Comparison of ENCODE assay signal across 17 cellular contexts in genomic region chr16:47966325-47966724, GRCh38.
A peak's percentile ranks its signal among the peaks of the same experiment; 100 is the strongest.
DNase-seq lines count a peak whose midpoint lies in the region; ATAC-seq and TF ChIP-seq lines count a peak whose summit lies in the region.
"Had no signal": no experiment of that assay in that cellular context is flagged by ENCODE, and none has a peak within 500 bp of the region (broad histone marks: within the 10 kb centered on the region; RNA-seq: fewer than 3 reads in every experiment).

No MANE protein-coding gene starts in this region.

- peak overlapping the region; percentile 65 for H2BK120ac ChIP-seq in H9 (ENCODE audit: low read depth, low read length, poor library complexity, severe bottlenecking)

- TF ChIP-seq CTCF in H9 (conservative IDR thresholded peaks at IDR 0.05) (no peak), neural cell (IDR thresholded peaks at IDR 0.05; ENCODE audit: poor library complexity, severe bottlenecking) (no peak)

- DNase-seq in H9 (peak; percentile 7), NCI-H1105 (lab: John Stamatoyannopoulos, UW) (peak; percentile 72), pons (ENCODE audit: low spot score) (no peak)
- DNase-seq in activated CD8-positive, alpha-beta memory T cell treated with anti-CD3 and anti-CD28 coated beads for 24 hours = no peak
- DNase-seq: CD4-positive, CD25-positive, alpha-beta regulatory T cell; DND-41; IMR-90; MV-4-11; NCI-H2107; NCI-H82; SHP77 had no signal

- H3K4ac ChIP-seq in H9 (ENCODE audit: low read depth, low read length) = no peak overlapping the region

- H3K79me2 ChIP-seq in H9 (ENCODE audit: insufficient read depth, low read length) (no peaks in the 10 kb centered on the region), neural cell (replicated peaks; ENCODE audit: insufficient read depth, low read length) (no peaks in the 10 kb centered on the region)

- H3K9ac ChIP-seq in H9 (ENCODE audit: extremely low read depth, insufficient read length, low read length) (no peak overlapping the region), neural cell (ENCODE audit: low read length) (peak overlapping the region; percentile 45)
- H3K9ac ChIP-seq: KMS-11 had no signal

- H3K14ac ChIP-seq in H9 (ENCODE audit: insufficient read depth, low read length) = no peak overlapping the region

- no peak overlapping the region for H2BK15ac ChIP-seq in H9 (ENCODE audit: low read depth, low read length)

- no peak overlapping the region; a peak in 1 of 7 replicates for H3K27ac Mint-ChIP-seq in H9
- H3K27ac Mint-ChIP-seq: CD4-positive, CD25-positive, alpha-beta regulatory T cell had no signal

- peak overlapping the region; percentile 63 for H2BK12ac ChIP-seq in H9 (ENCODE audit: insufficient read length, low read depth, low read length)

- H4K5ac ChIP-seq in H9 (ENCODE audit: insufficient read length, low read depth, low read length) = no peak overlapping the region

- no peak for TF ChIP-seq EP300 in neural cell (conservative IDR thresholded peaks at IDR 0.05; ENCODE audit: poor library complexity, severe bottlenecking)

- H3K4me2 ChIP-seq in H9 (ENCODE audit: insufficient read depth, insufficient read length, low read length) (no peak overlapping the region), neural cell (ENCODE audit: low read length) (peak overlapping the region; percentile 57)
- H3K4me2 ChIP-seq: KMS-11 had no signal

- H2AK5ac ChIP-seq in H9 (ENCODE audit: insufficient read length, low read length) = no peak overlapping the region

- no peak overlapping the region for H4K91ac ChIP-seq in H9 (ENCODE audit: insufficient read length, low read depth, low read length)

- no peak overlapping the region for H2BK20ac ChIP-seq in H9 (ENCODE audit: low read depth, low read length, poor library complexity, severe bottlenecking)

- no peaks in the 10 kb centered on the region for H3K23me2 ChIP-seq in H9 (ENCODE audit: insufficient read length, low read depth, low read length, poor library complexity, severe bottlenecking)

- ATAC-seq in HG03521 (IDR thresholded peaks at IDR 0.05; ENCODE audit: unreplicated experiment) = no peak
- ATAC-seq: GM12878 had no signal

- H3K9me3 ChIP-seq in H9 (ENCODE audit: control insufficient read depth, low read depth, low read length) (no peaks in the 10 kb centered on the region), neural cell (ENCODE audit: low read length) (no peaks in the 10 kb centered on the region)
- H3K9me3 ChIP-seq: HAP-1 had no signal

- H3K9me3 Mint-ChIP-seq in H9 = no peaks in the 10 kb centered on the region

- H3K23ac ChIP-seq in H9 (ENCODE audit: insufficient read length, low read depth, low read length) = no peak overlapping the region

- TF ChIP-seq RAD21 in neural cell (conservative IDR thresholded peaks at IDR 0.05) = no peak

- H2AFZ ChIP-seq in H9 (ENCODE audit: low read length) = no peak overlapping the region
- no peak overlapping the region for H2AFZ ChIP-seq in neural cell (ENCODE audit: low read depth, low read length)

- no peaks in the 10 kb centered on the region for H4K20me1 ChIP-seq in H9 (ENCODE audit: control insufficient read depth, insufficient read depth, insufficient read length)
- no peaks in the 10 kb centered on the region for H4K20me1 ChIP-seq in neural cell (ENCODE audit: insufficient read depth)

- H3K18ac ChIP-seq in H9 (ENCODE audit: insufficient read length, low read depth, low read length) = peak overlapping the region; percentile 8

- H3K27me3 Mint-ChIP-seq in H9 (ENCODE audit: low read depth) = no peaks in the 10 kb centered on the region; the same call in 1 of the 2 replicates

- no peaks in the 10 kb centered on the region for H3K79me1 ChIP-seq in H9 (ENCODE audit: insufficient read depth, low read depth, low read length, poor library complexity, severe bottlenecking)

- no peaks in the 10 kb centered on the region for H3K36me3 ChIP-seq in neural cell (ENCODE audit: insufficient read depth, low read length)
- H3K36me3 ChIP-seq: HAP-1 had no signal

- H3K4me3 Mint-ChIP-seq in H9 = no peak overlapping the region
- H3K4me3 Mint-ChIP-seq: CD4-positive, CD25-positive, alpha-beta regulatory T cell had no signal

- no peaks in the 10 kb centered on the region for H3K36me3 Mint-ChIP-seq in H9 (ENCODE audit: insufficient read depth in 1 of 3, low read depth in 3 of 3)
- H3K36me3 Mint-ChIP-seq: CD4-positive, CD25-positive, alpha-beta regulatory T cell had no signal

- H3K27me3 ChIP-seq in H9 (ENCODE audit: insufficient read depth, low read length) = no peaks in the 10 kb centered on the region
- H3K27me3 ChIP-seq in neural cell (ENCODE audit: insufficient read depth, low read depth, low read length) = no peaks in the 10 kb centered on the region

- peak overlapping the region; percentile 54 for H3K4me3 ChIP-seq in neural cell (ENCODE audit: low read length)
- H3K4me3 ChIP-seq: GM12878, HAP-1 had no signal

- no CpG with 5 or more reads among the region's 4 CpGs for WGBS in H9 (ENCODE audit: extremely low coverage, insufficient read length, low lambda C conversion rate)

- no peak overlapping the region for H4K8ac ChIP-seq in H9 (replicated peaks; ENCODE audit: insufficient read length, low read depth, low read length)

- peaks cover 6% of the 10 kb centered on the region; the same call in 1 of the 2 replicates for H3K4me1 ChIP-seq in H9 (ENCODE audit: insufficient read depth, low read length)

- H3K9me2 ChIP-seq in neural cell (ENCODE audit: insufficient read depth, low read length) = no peaks in the 10 kb centered on the region

- H3K27ac ChIP-seq in H9 (ENCODE audit: insufficient read length, low read depth, low read length) = no peak overlapping the region
- H3K27ac ChIP-seq in cingulate gyrus (ENCODE audit: low read depth, low read length) = peak overlapping the region; percentile 11
- peak overlapping the region; percentile 91 for H3K27ac ChIP-seq in neural cell (ENCODE audit: low read length)
- H3K27ac ChIP-seq: KMS-11 had no signal

- no peak overlapping the region for H3T11ph ChIP-seq in H9 (ENCODE audit: low read length)

- peaks cover 6% of the 10 kb centered on the region for H3F3A ChIP-seq in neural cell (ENCODE audit: insufficient read depth, low read length, poor library complexity, severe bottlenecking)

- H3K4me1 Mint-ChIP-seq in H9 = peaks cover 31 to 36% of the 10 kb centered on the region in 2 experiments
- H3K4me1 Mint-ChIP-seq: CD4-positive, CD25-positive, alpha-beta regulatory T cell had no signal

- H2BK5ac ChIP-seq in H9 (ENCODE audit: insufficient read length, low read length) = no peak overlapping the region

- H3K56ac ChIP-seq in H9 (ENCODE audit: insufficient read length, low read depth, low read length) = no peak overlapping the region

TF ChIP-seq in neural cell, 6 proteins besides CTCF, POLR2A, EP300 and RAD21:
- TF ChIP-seq SMC3 (conservative IDR thresholded peaks at IDR 0.05; ENCODE audit: poor library complexity) = no peak
- TF ChIP-seq MXI1 (conservative IDR thresholded peaks at IDR 0.05; ENCODE audit: poor library complexity, severe bottlenecking) = no peak
- TF ChIP-seq EZH2 (IDR thresholded peaks at IDR 0.05; ENCODE audit: borderline replicate concordance, insufficient read depth, low read length, poor library complexity, severe bottlenecking) = no peak
- TF ChIP-seq POLR2AphosphoS5 (IDR thresholded peaks at IDR 0.05) = no peak
- TF ChIP-seq, protein P1, sequence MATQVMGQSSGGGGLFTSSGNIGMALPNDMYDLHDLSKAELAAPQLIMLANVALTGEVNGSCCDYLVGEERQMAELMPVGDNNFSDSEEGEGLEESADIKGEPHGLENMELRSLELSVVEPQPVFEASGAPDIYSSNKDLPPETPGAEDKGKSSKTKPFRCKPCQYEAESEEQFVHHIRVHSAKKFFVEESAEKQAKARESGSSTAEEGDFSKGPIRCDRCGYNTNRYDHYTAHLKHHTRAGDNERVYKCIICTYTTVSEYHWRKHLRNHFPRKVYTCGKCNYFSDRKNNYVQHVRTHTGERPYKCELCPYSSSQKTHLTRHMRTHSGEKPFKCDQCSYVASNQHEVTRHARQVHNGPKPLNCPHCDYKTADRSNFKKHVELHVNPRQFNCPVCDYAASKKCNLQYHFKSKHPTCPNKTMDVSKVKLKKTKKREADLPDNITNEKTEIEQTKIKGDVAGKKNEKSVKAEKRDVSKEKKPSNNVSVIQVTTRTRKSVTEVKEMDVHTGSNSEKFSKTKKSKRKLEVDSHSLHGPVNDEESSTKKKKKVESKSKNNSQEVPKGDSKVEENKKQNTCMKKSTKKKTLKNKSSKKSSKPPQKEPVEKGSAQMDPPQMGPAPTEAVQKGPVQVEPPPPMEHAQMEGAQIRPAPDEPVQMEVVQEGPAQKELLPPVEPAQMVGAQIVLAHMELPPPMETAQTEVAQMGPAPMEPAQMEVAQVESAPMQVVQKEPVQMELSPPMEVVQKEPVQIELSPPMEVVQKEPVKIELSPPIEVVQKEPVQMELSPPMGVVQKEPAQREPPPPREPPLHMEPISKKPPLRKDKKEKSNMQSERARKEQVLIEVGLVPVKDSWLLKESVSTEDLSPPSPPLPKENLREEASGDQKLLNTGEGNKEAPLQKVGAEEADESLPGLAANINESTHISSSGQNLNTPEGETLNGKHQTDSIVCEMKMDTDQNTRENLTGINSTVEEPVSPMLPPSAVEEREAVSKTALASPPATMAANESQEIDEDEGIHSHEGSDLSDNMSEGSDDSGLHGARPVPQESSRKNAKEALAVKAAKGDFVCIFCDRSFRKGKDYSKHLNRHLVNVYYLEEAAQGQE (IDR thresholded peaks at IDR 0.05; ENCODE audit: borderline replicate concordance) = no peak
- no peak for TF ChIP-seq TAF1 (IDR thresholded peaks at IDR 0.05; ENCODE audit: low read depth)

Comparison
In these comparisons a context has a peak if more than half of its experiments do, and no peak if none do; other contexts are left out.
1. DNase-seq: peak in H9 (single experiment) and NCI-H1105 (single experiment); none in activated CD8-positive, alpha-beta memory T cell treated with anti-CD3 and anti-CD28 coated beads for 24 hours (single experiment) and pons (single experiment).